Comparison of ENCODE assay signal across 11 cellular contexts in the genomic region with DNA sequence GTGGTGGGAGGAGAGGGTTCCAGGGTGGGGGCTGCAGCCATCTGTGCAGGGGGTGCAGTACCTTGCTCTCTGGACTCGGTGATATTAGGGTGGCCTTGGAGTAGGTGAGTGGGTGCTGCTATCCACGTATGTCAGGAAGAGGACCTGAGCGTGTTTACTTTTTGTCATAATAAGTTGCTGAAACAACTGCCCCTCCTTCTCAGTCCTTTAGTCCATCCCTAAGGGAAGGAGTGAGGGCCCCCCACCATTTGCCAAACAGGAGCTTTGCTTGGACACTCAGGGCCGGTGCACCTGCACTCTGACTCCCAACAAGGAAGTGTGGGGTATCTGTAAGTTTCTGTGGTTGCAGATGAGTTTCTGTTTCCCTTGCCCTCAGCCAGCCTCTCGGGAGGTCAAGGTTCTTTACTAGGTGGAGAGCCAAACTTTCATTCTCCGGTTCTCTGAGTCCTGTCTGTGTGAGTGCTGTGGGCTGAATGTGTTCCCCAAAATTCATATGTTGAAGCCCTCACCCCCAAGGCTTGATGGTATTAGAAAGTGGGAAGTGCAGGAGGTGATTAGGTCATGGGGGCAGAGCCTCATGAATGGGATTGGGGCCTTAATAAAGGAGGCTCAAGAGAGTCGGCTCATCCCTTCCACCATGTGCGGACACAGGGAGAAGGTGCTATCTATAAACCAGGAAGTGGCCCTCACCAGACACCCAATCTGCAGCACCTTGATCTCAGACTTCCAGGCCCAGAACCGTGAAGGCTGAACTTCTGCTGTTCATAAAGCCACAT. TPM values are rescaled to one million over a fixed set of nuclear protein-coding genes. Genes with fewer than 3 reads are reported as not detected.
DNase-seq lines count a peak whose midpoint lies in the region; ATAC-seq and TF ChIP-seq lines count a peak whose summit lies in the region.
"Had no signal": no experiment of that assay in that cellular context is flagged by ENCODE, and none has a peak within 500 bp of the region (broad histone marks: within the 10 kb centered on the region; RNA-seq: fewer than 3 reads in every experiment).

No MANE protein-coding gene starts in this region.

- 46 to 57% (median 48%) methylated on average over 9 of the region's 9 CpGs for WGBS in spleen, 5 donors

- peak in 1 of 3 donors; percentile 35 for TF ChIP-seq POLR2A in spleen (IDR thresholded peaks at IDR 0.05)

- no peaks in the 10 kb centered on the region for H3K9me3 ChIP-seq in spleen

- H3K4me3 ChIP-seq in spleen (no peak overlapping the region), foreskin fibroblast (ENCODE audit: low read depth in 1 of 2, low read length in 2 of 2) (no peak overlapping the region)

- TF ChIP-seq CTCF in spleen (IDR thresholded peaks at IDR 0.05 in 8 of 11, conservative IDR thresholded peaks at IDR 0.05 in 3 of 11) (no peak), foreskin fibroblast (IDR thresholded peaks at IDR 0.05; ENCODE audit: low read depth, low read length) (no peak)

- H3K4me1 Mint-ChIP-seq in activated CD4-positive, alpha-beta T cell treated with anti-CD3 and anti-CD28 coated beads, Interleukin-2, amount 10 ng/mL, durations not matched to agents 7 days and 5 days: peaks cover 16% of the 10 kb centered on the region

- DNase-seq in activated CD4-positive, alpha-beta T cell treated with anti-CD3 and anti-CD28 coated beads, Interleukin-2, amount 10 ng/mL, durations not matched to agents 7 days and 5 days: no peak
- DNase-seq in activated CD4-positive, alpha-beta T cell treated with anti-CD3 and anti-CD28 coated beads for 4 hours: no peak
- peak; percentile 85 for DNase-seq in spleen
- DNase-seq in inferior parietal cortex (ENCODE audit: extremely low spot score): no peak
- no peak for DNase-seq in midbrain (lab: John Stamatoyannopoulos, UW)
- no peak for DNase-seq in foreskin fibroblast
- DNase-seq: NCI-H2029 treated with DMSO at 0.1 percent for 48 hours had no signal

- peak overlapping the region; percentile 13 to 83 (median 50) for H3K27ac ChIP-seq in spleen

- peak; percentile 93 for ATAC-seq in HG02623 (IDR thresholded peaks at IDR 0.05; ENCODE audit: unreplicated experiment)
- ATAC-seq in HG03571 (IDR thresholded peaks at IDR 0.05; ENCODE audit: unreplicated experiment): peak; percentile 95

- peaks cover 12 to 60% (median 37%) of the 10 kb centered on the region in 6 donors for H3K4me1 ChIP-seq in spleen

- no peaks in the 10 kb centered on the region for H3K36me3 ChIP-seq in spleen

- H3K4me3 Mint-ChIP-seq in activated CD4-positive, alpha-beta T cell treated with anti-CD3 and anti-CD28 coated beads, Interleukin-2, amount 10 ng/mL, durations not matched to agents 7 days and 5 days: no peak overlapping the region

- H3K9me3 Mint-ChIP-seq in activated CD4-positive, alpha-beta T cell treated with anti-CD3 and anti-CD28 coated beads, Interleukin-2, amount 10 ng/mL, durations not matched to agents 7 days and 5 days: peaks cover 5% of the 10 kb centered on the region

- intact Hi-C loops in spleen (cut with DNase I; ENCODE audit: low total_unique reads): no loop called here

- no peaks in the 10 kb centered on the region for H3K36me3 Mint-ChIP-seq in activated CD4-positive, alpha-beta T cell treated with anti-CD3 and anti-CD28 coated beads, Interleukin-2, amount 10 ng/mL, durations not matched to agents 7 days and 5 days (ENCODE audit: low read depth)

- no peaks in the 10 kb centered on the region for H3K27me3 ChIP-seq in spleen (replicated peaks in 1 of 7)

- peak overlapping the region; percentile 42 for H3K27ac Mint-ChIP-seq in activated CD4-positive, alpha-beta T cell treated with anti-CD3 and anti-CD28 coated beads, Interleukin-2, amount 10 ng/mL, durations not matched to agents 7 days and 5 days

- CTCF ChIA-PET in activated CD4-positive, alpha-beta T cell treated with anti-CD3 and anti-CD28 coated beads, Interleukin-2, amount 10 ng/mL, durations not matched to agents 7 days and 5 days (lab: Charles Lee): no interaction called here

- POLR2A ChIA-PET in activated CD4-positive, alpha-beta T cell treated with anti-CD3 and anti-CD28 coated beads, Interleukin-2, amount 10 ng/mL, durations not matched to agents 7 days and 5 days (lab: Charles Lee): no interaction called here

- no peaks in the 10 kb centered on the region for H3K27me3 Mint-ChIP-seq in activated CD4-positive, alpha-beta T cell treated with anti-CD3 and anti-CD28 coated beads, Interleukin-2, amount 10 ng/mL, durations not matched to agents 7 days and 5 days

RNA-seq across cellular contexts. Expression of a gene that starts 19.7 kb away (rescaled TPM):
- 1 to 10 TPM; 6.7 to 7.4 TPM for total RNA-seq in activated CD4-positive, alpha-beta T cell treated with anti-CD3 and anti-CD28 coated beads, Interleukin-2, amount 10 ng/mL, durations not matched to agents 7 days and 5 days
- total RNA-seq in spleen: 10 to 100 TPM; 15.5 to 37.0 (median 19.5) TPM
- 10 to 100 TPM; 16.1 to 26.9 (median 22.7) TPM for polyA plus RNA-seq in spleen
- total RNA-seq: A172, myocyte had no signal

RNA-seq across cellular contexts. Expression of a gene that starts 54.6 kb away (rescaled TPM):
- not detected for total RNA-seq in activated CD4-positive, alpha-beta T cell treated with anti-CD3 and anti-CD28 coated beads, Interleukin-2, amount 10 ng/mL, durations not matched to agents 7 days and 5 days
- 1 to 10 TPM in 1 of 7 donors, under 1 TPM in 2, not detected in 4; 0.24 to 1.0 (median 0.94) TPM for total RNA-seq in spleen
- polyA plus RNA-seq in spleen: not detected
- total RNA-seq: A172, myocyte had no signal
